Comparison of ENCODE assay signal across 1 cellular context in the genomic region with DNA sequence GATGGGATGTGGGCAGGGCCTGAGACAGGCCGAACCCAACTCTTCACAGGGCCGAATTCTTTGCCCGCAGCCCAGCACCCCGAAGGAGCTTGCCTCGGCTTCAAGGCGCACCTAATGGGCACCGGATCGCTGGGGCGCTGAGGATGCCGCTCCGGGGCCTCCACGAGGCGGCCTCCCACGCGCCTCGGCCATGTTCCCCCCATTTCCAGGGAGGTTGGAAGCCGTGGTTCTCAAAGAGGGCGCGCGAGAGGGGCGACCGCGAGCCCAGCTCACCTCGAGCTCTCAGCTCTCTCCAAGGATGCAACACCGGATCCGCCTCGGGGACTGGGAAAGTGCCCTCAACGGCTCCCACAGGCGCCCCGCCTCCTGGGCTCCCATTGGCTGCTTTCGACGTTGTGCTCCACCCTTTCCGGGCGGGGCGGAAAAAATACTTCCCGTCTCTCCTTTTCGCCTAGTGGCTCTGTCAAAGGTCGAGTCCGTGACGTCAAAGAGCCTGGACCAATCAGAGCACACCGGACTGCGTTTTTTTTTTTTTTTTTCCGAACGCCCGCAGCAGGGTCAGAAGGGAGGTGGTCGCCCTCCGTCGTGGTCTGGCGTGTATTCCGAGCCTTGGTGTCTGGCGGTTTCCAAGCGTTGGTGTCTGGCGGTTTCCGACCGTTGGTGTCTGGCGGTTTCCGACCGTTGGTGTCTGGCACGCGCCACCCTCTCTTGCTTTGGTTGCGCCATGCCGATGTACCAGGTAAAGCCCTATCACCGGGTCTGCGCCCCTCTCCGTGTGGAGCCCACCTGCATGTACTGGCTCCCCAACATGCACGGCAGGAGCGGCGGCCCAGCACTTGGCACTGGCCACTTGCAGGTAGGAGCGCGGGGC.
TF ChIP-seq lines count a peak whose summit lies in the region.

No MANE protein-coding gene starts in this region.

TF ChIP-seq in GM23338, 12 proteins besides CTCF, POLR2A, EP300 and RAD21:
- peak; percentile 79 for TF ChIP-seq POLR2AphosphoS5 (IDR thresholded peaks at IDR 0.05; ENCODE audit: low read depth)
TF ChIP-seq in GM23338: peak in this region for 1; not testable (repeated sequence) for 11.
